8 cellular contexts compared by ENCODE assay signal in the genomic region with DNA sequence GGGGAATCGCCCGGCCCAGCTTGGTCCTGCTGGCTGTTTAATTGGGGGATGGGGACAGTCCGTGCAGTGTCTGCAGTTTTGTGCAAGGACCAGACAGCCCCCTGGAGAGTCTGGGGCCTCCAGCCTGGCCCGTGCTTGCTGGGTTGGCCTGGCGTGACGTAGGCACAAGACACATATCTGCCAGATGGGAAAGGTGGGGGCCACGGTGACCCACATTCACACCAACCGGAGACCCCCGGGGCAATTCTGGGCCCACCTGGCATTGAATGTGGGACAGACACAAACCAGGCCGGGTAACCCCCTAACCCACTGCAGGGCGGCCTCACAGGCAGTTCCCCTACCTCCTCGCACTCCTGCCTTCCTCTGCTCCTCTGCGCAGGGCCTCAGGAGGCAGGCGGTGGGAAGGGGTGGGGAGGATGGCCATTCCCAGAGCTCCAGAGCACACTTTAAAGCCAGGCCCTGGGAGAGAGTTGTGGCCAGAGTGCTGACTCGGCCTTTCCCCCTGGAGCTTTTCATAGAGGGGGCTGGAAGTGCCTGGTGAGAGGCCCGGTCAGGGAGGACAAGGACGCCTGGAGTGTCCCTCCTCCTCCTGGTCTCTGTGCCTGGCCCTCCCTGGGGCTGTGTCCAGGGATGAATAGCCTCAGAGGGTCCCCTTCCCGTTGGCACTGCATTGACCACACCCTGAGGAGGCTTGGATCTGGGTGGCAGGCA. TPM values are rescaled to one million over a fixed set of nuclear protein-coding genes. Genes with fewer than 3 reads are reported as not detected.
DNase-seq lines count a peak whose midpoint lies in the region; ATAC-seq and TF ChIP-seq lines count a peak whose summit lies in the region.

No MANE protein-coding gene starts in this region.

- no peaks in the 10 kb centered on the region for H3K27me3 ChIP-seq in tibial artery

- no peak overlapping the region for H3K27ac Mint-ChIP-seq in activated CD4-positive, alpha-beta T cell treated with anti-CD3 and anti-CD28 coated beads, Interleukin-2, amount 10 ng/mL, durations not matched to agents 24 days and 14 days
- H3K27ac Mint-ChIP-seq in immature natural killer cell: no peak overlapping the region

- H3K4me1 Mint-ChIP-seq in activated CD4-positive, alpha-beta T cell treated with anti-CD3 and anti-CD28 coated beads, Interleukin-2, amount 10 ng/mL, durations not matched to agents 24 days and 14 days: peaks cover 9% of the 10 kb centered on the region
- peaks cover 7 to 8% of the 10 kb centered on the region in 2 donors for H3K4me1 Mint-ChIP-seq in immature natural killer cell

- ATAC-seq in HG02763 (IDR thresholded peaks at IDR 0.05; ENCODE audit: unreplicated experiment): no peak

- DNase-seq in activated CD4-positive, alpha-beta T cell treated with anti-CD3 and anti-CD28 coated beads, Interleukin-2, amount 10 ng/mL, durations not matched to agents 24 days and 14 days: no peak
- no peak for DNase-seq in activated CD4-positive, alpha-beta T cell treated with anti-CD3 and anti-CD28 coated beads, Interleukin-2, amount 50 U/mL, for 4 hours
- no peak for DNase-seq in astrocyte of the cerebellum (ENCODE audit: low read depth)
- no peak for DNase-seq in immature natural killer cell
- DNase-seq in tibial artery: peak in 1 of 2 donors; percentile 73
- no peak for DNase-seq in cerebellar cortex (ENCODE audit: low spot score)
- DNase-seq in 8988T: no peak

- intact Hi-C loops in activated CD4-positive, alpha-beta T cell treated with anti-CD3 and anti-CD28 coated beads, Interleukin-2, amount 10 ng/mL, durations not matched to agents 24 days and 14 days (cut with micrococcal nuclease): loop anchor here (1.0 kb wide), 1 partner anchor 24 kb away; no protein-coding TSS in a partner anchor
- intact Hi-C loops in tibial artery (cut with DNase I; ENCODE audit: low total_unique reads): no loop called here

- no peaks in the 10 kb centered on the region for H3K9me3 Mint-ChIP-seq in activated CD4-positive, alpha-beta T cell treated with anti-CD3 and anti-CD28 coated beads, Interleukin-2, amount 10 ng/mL, durations not matched to agents 24 days and 14 days
- peaks cover 0 to 1% (median 0%) of the 10 kb centered on the region in 6 donors for H3K9me3 Mint-ChIP-seq in immature natural killer cell

- no peaks in the 10 kb centered on the region for H3K9me3 ChIP-seq in tibial artery

- peaks cover 46% of the 10 kb centered on the region for H3K27me3 Mint-ChIP-seq in activated CD4-positive, alpha-beta T cell treated with anti-CD3 and anti-CD28 coated beads, Interleukin-2, amount 10 ng/mL, durations not matched to agents 24 days and 14 days
- H3K27me3 Mint-ChIP-seq in immature natural killer cell (ENCODE audit: low read depth in 3 of 3): peaks cover 5 to 9% (median 9%) of the 10 kb centered on the region in 3 donors

- H3K4me1 ChIP-seq in tibial artery: peaks cover 0 to 52% (median 30%) of the 10 kb centered on the region in 4 donors

- H3K36me3 ChIP-seq in tibial artery: no peaks in the 10 kb centered on the region

- peak overlapping the region; percentile 83 to 91 for H3K27ac ChIP-seq in tibial artery

- TF ChIP-seq CTCF in astrocyte of the cerebellum (IDR thresholded peaks at IDR 0.05; ENCODE audit: low read depth, low read length, missing control alignments) (no peak), tibial artery (IDR thresholded peaks at IDR 0.05) (no peak)

- peaks cover 2% of the 10 kb centered on the region for H3K36me3 Mint-ChIP-seq in activated CD4-positive, alpha-beta T cell treated with anti-CD3 and anti-CD28 coated beads, Interleukin-2, amount 10 ng/mL, durations not matched to agents 24 days and 14 days (ENCODE audit: low read depth)
- H3K36me3 Mint-ChIP-seq in immature natural killer cell: no peaks in the 10 kb centered on the region

- in situ Hi-C loops in astrocyte of the cerebellum (cut with HindIII; ENCODE audit: low sequenced_read_pairs): no loop called here

- H3K4me3 ChIP-seq in astrocyte of the cerebellum (ENCODE audit: low read depth, low read length): peak overlapping the region; percentile 81
- H3K4me3 ChIP-seq in tibial artery: peak overlapping the region; percentile 67 to 87

- peak overlapping the region; percentile 89 for H3K4me3 Mint-ChIP-seq in activated CD4-positive, alpha-beta T cell treated with anti-CD3 and anti-CD28 coated beads, Interleukin-2, amount 10 ng/mL, durations not matched to agents 24 days and 14 days
- peak overlapping the region in 4 of 5 donors; percentile 15 to 79 (median 72) for H3K4me3 Mint-ChIP-seq in immature natural killer cell

RNA-seq across cellular contexts. Expression of a gene that starts 1.5 kb away (rescaled TPM):
- total RNA-seq in activated CD4-positive, alpha-beta T cell treated with anti-CD3 and anti-CD28 coated beads, Interleukin-2, amount 10 ng/mL, durations not matched to agents 24 days and 14 days: 2.4 and 2.9 TPM in 2 replicates
- not detected for polyA plus RNA-seq in immature natural killer cell
